ENCODE assay signal across 18 cellular contexts in genomic region chr4:89161841-89162240, GRCh38. TPM values are rescaled to one million over a fixed set of nuclear protein-coding genes. Genes with fewer than 3 reads are reported as not detected.
DNase-seq lines count a peak whose midpoint lies in the region; ATAC-seq and TF ChIP-seq lines count a peak whose summit lies in the region.
"Had no signal": no experiment of that assay in that cellular context is flagged by ENCODE, and none has a peak within 500 bp of the region (broad histone marks: within the 10 kb centered on the region; RNA-seq: fewer than 3 reads in every experiment).

No MANE protein-coding gene starts in this region.

- TF ChIP-seq EP300 in ovary (IDR thresholded peaks at IDR 0.05) = no peak

- H3K4me3 ChIP-seq in cardiac fibroblast (replicated peaks in 1 of 2; ENCODE audit: low read depth in 2 of 2, low read length in 2 of 2) (no peak overlapping the region), ovary (no peak overlapping the region)

- DNase-seq in A172 (ENCODE audit: low spot score) (peak; percentile 3), HT1080 (ENCODE audit: low read depth) (peak; percentile 10), cardiac fibroblast (ENCODE audit: low read depth in 2 of 2) (peak; percentile 8 to 36), foreskin melanocyte (peak; percentile 30), ovary (no peak)
- DNase-seq in activated CD4-positive, alpha-beta T cell treated with anti-CD3 and anti-CD28 coated beads for 48 hours = no peak
- DNase-seq: Caco-2, MM.1S, NCI-H1105, NCI-H2029, NCI-H2171 treated with DMSO at 0.1 percent for 48 hours, NCI-H510A treated with DMSO at 0.1 percent for 48 hours, SHP77 treated with DMSO at 0.1 percent for 48 hours had no signal

- ATAC-seq in GM18519 (IDR thresholded peaks at IDR 0.05; ENCODE audit: low FRiP score, unreplicated experiment) = no peak
- ATAC-seq in HG03432 (IDR thresholded peaks at IDR 0.05; ENCODE audit: unreplicated experiment) = no peak
- ATAC-seq: HCT116 had no signal

- no peaks in the 10 kb centered on the region for H3K27me3 ChIP-seq in ovary

- TF ChIP-seq POLR2A in ovary (IDR thresholded peaks at IDR 0.05) = no peak

- no peak for TF ChIP-seq CTCF in cardiac fibroblast (IDR thresholded peaks at IDR 0.05; ENCODE audit: low read depth, low read length)
- no peak for TF ChIP-seq CTCF in ovary (IDR thresholded peaks at IDR 0.05)

- WGBS in ovary, 3 donors = 88 to 95% (median 89%) methylated on average over 2 of the region's 2 CpGs

- no peaks in the 10 kb centered on the region for H3K9me3 ChIP-seq in ovary
- H3K9me3 ChIP-seq: Caco-2 had no signal

- no peaks in the 10 kb centered on the region for H3K4me1 ChIP-seq in ovary (ENCODE audit: insufficient read depth)
- H3K4me1 ChIP-seq: Caco-2 had no signal

- H3K36me3 ChIP-seq in ovary = no peaks in the 10 kb centered on the region

- intact Hi-C loops in ovary (cut with DNase I) = no loop called here

- H3K27ac ChIP-seq in ovary = no peak overlapping the region
- H3K27ac ChIP-seq: 22Rv1, KMS-11 had no signal

RNA-seq across cellular contexts. Expression of gene TIGD2, which starts 50.5 kb away (rescaled TPM):
- total RNA-seq in A172 (2014; rRNA removed; shearing (Covaris generic)) = 10.2 and 16.6 TPM in 2 replicates
- total RNA-seq in HT1080 (2014; rRNA removed; shearing (Covaris generic)) = 9.3 and 10.3 TPM in 2 replicates
- 8.5 and 12.7 TPM in 2 replicates for polyA plus RNA-seq in HT1080 (2015; cell fraction: cytosol; rRNA removed)
- polyA plus RNA-seq in HT1080 (2015; cell fraction: nucleus; rRNA removed) = 8.0 and 9.3 TPM in 2 replicates
- 1 to 10 TPM; 1.5 to 4.0 (median 2.4) TPM for total RNA-seq in ovary
- 1 to 10 TPM; 1.8 to 4.0 TPM for polyA plus RNA-seq in ovary

Comparison
In these comparisons a context has a peak if more than half of its experiments do, and no peak if none do; other contexts are left out.
1. DNase-seq: peak in A172 (single experiment), HT1080 (single experiment), cardiac fibroblast (2 of 2) and foreskin melanocyte (single experiment); none in ovary (0 of 5) and activated CD4-positive, alpha-beta T cell treated with anti-CD3 and anti-CD28 coated beads for 48 hours (single experiment).